Comparison of ENCODE assay signal across 13 cellular contexts in genomic region chr12:105334568-105334967, GRCh38. TPM values are rescaled to one million over a fixed set of nuclear protein-coding genes. Genes with fewer than 3 reads are reported as not detected.
DNase-seq lines count a peak whose midpoint lies in the region; ATAC-seq and TF ChIP-seq lines count a peak whose summit lies in the region.
"Had no signal": no experiment of that assay in that cellular context is flagged by ENCODE, and none has a peak within 500 bp of the region (broad histone marks: within the 10 kb centered on the region; RNA-seq: fewer than 3 reads in every experiment).

No MANE protein-coding gene starts in this region.

- no peaks in the 10 kb centered on the region for H3K9me3 ChIP-seq in hepatocyte (ENCODE audit: low read depth)
- H3K9me3 ChIP-seq: heart right ventricle, MG63 had no signal

- no peaks in the 10 kb centered on the region for H3K36me3 ChIP-seq in hepatocyte (replicated peaks; ENCODE audit: insufficient read depth, low read depth)
- H3K36me3 ChIP-seq: heart right ventricle had no signal

- 76% methylated on average over 4 of the region's 4 CpGs for WGBS in hepatocyte (ENCODE audit: low lambda C conversion rate, missing lambda C conversion rate)

- POLR2A ChIA-PET in AG04449 (lab: Yijun Ruan, JAX) (interaction anchor here (1.0 to 2.0 kb wide), 4 partner anchors 8 to 80 kb away, joined by 3 to 10 read pairs (median 6); no protein-coding TSS in a partner anchor), RWPE1 (lab: Yijun Ruan, JAX; ENCODE audit: low non-redundant PET) (interaction anchor here (0.6 kb wide), 1 partner anchor 774 kb away, joined by 3 read pairs; no protein-coding TSS in a partner anchor)

- H3K27me3 ChIP-seq in hepatocyte: no peaks in the 10 kb centered on the region
- H3K27me3 ChIP-seq: MG63 had no signal

- no peak for ATAC-seq in GM21737 (IDR thresholded peaks at IDR 0.05; ENCODE audit: unreplicated experiment)
- ATAC-seq: heart right ventricle had no signal

- in situ Hi-C loops in astrocyte of the cerebellum (cut with HindIII; ENCODE audit: low sequenced_read_pairs): no loop called here

- TF ChIP-seq CTCF in AG04449 (IDR thresholded peaks at IDR 0.05; ENCODE audit: insufficient read depth, low read length, missing control alignments) (no peak), astrocyte of the cerebellum (IDR thresholded peaks at IDR 0.05; ENCODE audit: low read depth, low read length, missing control alignments) (no peak), hepatocyte (IDR thresholded peaks at IDR 0.05; ENCODE audit: poor library complexity) (no peak), RWPE1 (conservative IDR thresholded peaks at IDR 0.05; ENCODE audit: low read depth) (no peak)

- peak; percentile 45 for DNase-seq in AG04449 (ENCODE audit: low read depth, low spot score)
- DNase-seq in HS-5 (ENCODE audit: low read depth): peak; percentile 80
- DNase-seq in astrocyte of the cerebellum (ENCODE audit: low read depth): peak; percentile 28
- no peak for DNase-seq in hepatocyte (ENCODE audit: low spot score)
- no peak for DNase-seq in RWPE1 (ENCODE audit: low spot score)
- DNase-seq in DMS79 treated with DMSO at 0.1 percent for 48 hours (lab: John Stamatoyannopoulos, UW): no peak
- no peak for DNase-seq in UCSD-AML1 (lab: John Stamatoyannopoulos, UW; ENCODE audit: unreplicated experiment)
- DNase-seq: heart right ventricle, MG63, NCI-H446 had no signal

- H3K9me2 ChIP-seq in hepatocyte (replicated peaks; ENCODE audit: insufficient read depth): no peaks in the 10 kb centered on the region

- H3K79me2 ChIP-seq in hepatocyte: peaks cover 76% of the 10 kb centered on the region

- CTCF ChIA-PET in AG04449 (lab: Yijun Ruan, JAX): interaction anchor here (0.5 to 1.3 kb wide), 2 partner anchors 19 to 55 kb away, joined by 3 read pairs; no protein-coding TSS in a partner anchor
- CTCF ChIA-PET in RWPE1 (lab: Yijun Ruan, JAX): no interaction called here

- no peaks in the 10 kb centered on the region for H4K20me1 ChIP-seq in hepatocyte (ENCODE audit: insufficient read depth, poor library complexity, severe bottlenecking)

- no peak overlapping the region for H2AFZ ChIP-seq in hepatocyte

- peak overlapping the region; percentile 18 for H3K4me2 ChIP-seq in hepatocyte

- H3K27ac ChIP-seq in hepatocyte (no peak overlapping the region), RWPE1 (no peak overlapping the region)
- H3K27ac ChIP-seq: heart right ventricle, HL-60 had no signal

- peaks cover 22% of the 10 kb centered on the region for H3K4me1 ChIP-seq in hepatocyte (ENCODE audit: insufficient read depth)

- H3K4me3 ChIP-seq in AG04449 (ENCODE audit: low read depth, low read length): peak overlapping the region; percentile 41
- H3K4me3 ChIP-seq in astrocyte of the cerebellum (ENCODE audit: low read depth, low read length): peak overlapping the region; percentile 5
- no peak overlapping the region for H3K4me3 ChIP-seq in hepatocyte
- H3K4me3 ChIP-seq: heart right ventricle, lung, MG63 had no signal

RNA-seq across cellular contexts. Expression of gene C12orf75, which starts 4.1 kb away (rescaled TPM):
- total RNA-seq in hepatocyte: 80.9 and 92.3 TPM in 2 replicates
- polyA plus RNA-seq in hepatocyte: 95.2 and 103 TPM in 2 replicates

Comparison
In these comparisons a context has a peak if more than half of its experiments do, and no peak if none do; other contexts are left out.
1. DNase-seq: peak in AG04449 (single experiment), HS-5 (single experiment) and astrocyte of the cerebellum (single experiment); none in hepatocyte (single experiment), RWPE1 (single experiment), DMS79 treated with DMSO at 0.1 percent for 48 hours (single experiment) and UCSD-AML1 (single experiment).